ENCODE assay signal across 18 cellular contexts in genomic region chr21:41579692-41580091, GRCh38.
DNase-seq lines count a peak whose midpoint lies in the region; TF ChIP-seq lines count a peak whose summit lies in the region.
"Had no signal": no experiment of that assay in that cellular context is flagged by ENCODE, and none has a peak within 500 bp of the region (broad histone marks: within the 10 kb centered on the region; RNA-seq: fewer than 3 reads in every experiment).

No MANE protein-coding gene starts in this region.

- H3K4me3 ChIP-seq in Peyer's patch (peak overlapping the region in 1 of 4 donors; percentile 31), BE2C (ENCODE audit: low read depth, low read length) (no peak overlapping the region)
- H3K4me3 ChIP-seq: GM12878, MG63 had no signal

- H3K36me3 ChIP-seq in Peyer's patch (no peaks in the 10 kb centered on the region), BE2C (no peaks in the 10 kb centered on the region)
- H3K36me3 ChIP-seq: MG63 had no signal

- peaks cover 0 to 44% (median 0%) of the 10 kb centered on the region in 4 donors for H3K4me1 ChIP-seq in Peyer's patch
- H3K4me1 ChIP-seq in BE2C = no peaks in the 10 kb centered on the region

- DNase-seq in Peyer's patch = peak in 1 of 3 donors; percentile 85
- peak; percentile 13 for DNase-seq in ecto neural progenitor cell (ENCODE audit: low spot score)
- peak; percentile 9 for DNase-seq in myocyte (ENCODE audit: low read depth)
- DNase-seq in GDM1 (lab: John Stamatoyannopoulos, UW) = no peak
- DNase-seq in DMS114 treated with DMSO at 0.1 percent for 48 hours (lab: John Stamatoyannopoulos, UW; ENCODE audit: unreplicated experiment) = no peak
- DNase-seq in T-helper 9 cell = no peak
- no peak for DNase-seq in BE2C
- DNase-seq: AML-193, DMS79 treated with DMSO at 0.1 percent for 48 hours, H7, Kasumi-1, MG63, NCI-H1436 treated with DMSO at 0.1 percent for 48 hours, NCI-H1930, NCI-H2227 treated with DMSO at 0.1 percent for 48 hours, NCI-H510A had no signal

- H3K27ac ChIP-seq in 22Rv1 (peak overlapping the region; percentile 68), Peyer's patch (peak overlapping the region in 3 of 4 donors; percentile 81 to 93 (median 90))

- TF ChIP-seq POLR2A in Peyer's patch (IDR thresholded peaks at IDR 0.05) = peak; percentile 50 to 73

- TF ChIP-seq CTCF in 22Rv1 (IDR thresholded peaks at IDR 0.05) (no peak), Peyer's patch (IDR thresholded peaks at IDR 0.05) (no peak), BE2C (IDR thresholded peaks at IDR 0.05; ENCODE audit: low read depth, low read length) (no peak)

- no peaks in the 10 kb centered on the region for H3K27me3 ChIP-seq in Peyer's patch
- H3K27me3 ChIP-seq in BE2C = no peaks in the 10 kb centered on the region
- H3K27me3 ChIP-seq: MG63 had no signal

- H3K9me3 ChIP-seq in Peyer's patch (peaks cover 0 to 6% (median 0%) of the 10 kb centered on the region in 4 donors), BE2C (no peaks in the 10 kb centered on the region; the same call in 1 of the 2 replicates)

Comparison
In these comparisons a context has a peak if more than half of its experiments do, and no peak if none do; other contexts are left out.
1. DNase-seq: peak in ecto neural progenitor cell (single experiment) and myocyte (single experiment); none in GDM1 (single experiment), DMS114 treated with DMSO at 0.1 percent for 48 hours (single experiment), T-helper 9 cell (single experiment) and BE2C (single experiment).